Comparison of ENCODE assay signal across 31 cellular contexts in genomic region chr2:100889286-100889685, GRCh38.
"Had no signal": no experiment of that assay in that cellular context is flagged by ENCODE, and none has a peak within 500 bp of the region (broad histone marks: within the 10 kb centered on the region; RNA-seq: fewer than 3 reads in every experiment).

No MANE protein-coding gene starts in this region.

- H3K27me3 ChIP-seq: pancreas, testis, transverse colon, vagina had no signal

- H3K4me3 ChIP-seq: pancreas, prostate gland, spleen, testis, transverse colon, vagina had no signal

- H3K36me3 Mint-ChIP-seq: immature natural killer cell had no signal

- H3K9me3 Mint-ChIP-seq: activated CD4-positive, alpha-beta memory T cell treated with anti-CD3 and anti-CD28 coated beads, Interleukin-2, amount 10 ng/mL, durations not matched to agents 7 days and 5 days; activated CD4-positive, alpha-beta T cell treated with anti-CD3 and anti-CD28 coated beads, Interleukin-2, amount 10 ng/mL, durations not matched to agents 24 days and 14 days; activated T-cell treated with anti-CD3 and anti-CD28 coated beads, Interleukin-2, amount 50 U/mL, for 4 hours; activated T-helper 17 cell treated with anti-CD3 and anti-CD28 coated beads, Interleukin-2, amount 50 U/mL, for 72 hours; nephron; T-helper 2 cell treated with Interferon-gamma antibody and Interleukin-4, amounts not matched to agents 5 μg/mL and 100 μg/mL, for 36 hours had no signal

- FAIRE-seq: endometrium, kidney, pancreas had no signal

- H3K27me3 Mint-ChIP-seq: activated T-helper 17 cell treated with anti-CD3 and anti-CD28 coated beads, Interleukin-2, amount 50 U/mL, for 72 hours had no signal

- H3K36me3 ChIP-seq: pancreas, prostate gland, spleen, transverse colon, vagina had no signal

- H3K4me1 Mint-ChIP-seq: activated CD4-positive, alpha-beta memory T cell treated with anti-CD3 and anti-CD28 coated beads, Interleukin-2, amount 10 ng/mL, durations not matched to agents 7 days and 5 days; activated CD4-positive, alpha-beta T cell treated with anti-CD3 and anti-CD28 coated beads, Interleukin-2, amount 10 ng/mL, durations not matched to agents 24 days and 14 days; activated T-helper 17 cell treated with anti-CD3 and anti-CD28 coated beads, Interleukin-2, amount 50 U/mL, for 72 hours; immature natural killer cell had no signal

- DNase-seq: activated CD4-positive, alpha-beta memory T cell treated with anti-CD3 and anti-CD28 coated beads, Interleukin-2, amount 10 ng/mL, durations not matched to agents 7 days and 5 days; activated CD4-positive, alpha-beta T cell treated with anti-CD3 and anti-CD28 coated beads, Interleukin-2, amount 10 ng/mL, durations not matched to agents 24 days and 14 days; activated gamma-delta T cell treated with Interleukin-2 at 50 U/mL for 16 hours; activated naive CD4-positive, alpha-beta T cell treated with anti-CD3 and anti-CD28 coated beads, Interleukin-2, amount 50 U/mL, for 16 hours; activated T-cell treated with anti-CD3 and anti-CD28 coated beads, Interleukin-2, amount 50 U/mL, for 4 hours; amniotic stem cell; central memory CD4-positive, alpha-beta T cell; dermis blood vessel endothelial cell; effector CD8-positive, alpha-beta T cell; erythroblast; foreskin fibroblast; hippocampal formation; immature natural killer cell; kidney; left colon; mammary epithelial cell; pancreas; retina; spleen; stimulated activated CD4-positive, alpha-beta T cell treated with anti-CD3 and anti-CD28 coated beads, Interleukin-2, amount 100 ng/mL, for 48 hours; stimulated activated naive CD4-positive, alpha-beta T cell treated with Interleukin-2 at 50 U/mL for 16 hours; T-helper 1 cell; testis; transverse colon had no signal

- ATAC-seq: activated CD4-positive, CD25-positive, alpha-beta regulatory T cell treated with anti-CD3 and anti-CD28 coated beads, Interleukin-2, amount 50 U/mL, for 24 hours; activated T-cell treated with anti-CD3 and anti-CD28 coated beads, Interleukin-2, amount 50 U/mL, for 4 hours; activated T-helper 17 cell treated with anti-CD3 and anti-CD28 coated beads, Interleukin-2, amount 50 U/mL, for 72 hours; left colon; pancreas had no signal

- H3K4me3 Mint-ChIP-seq: activated CD4-positive, alpha-beta memory T cell treated with anti-CD3 and anti-CD28 coated beads, Interleukin-2, amount 10 ng/mL, durations not matched to agents 7 days and 5 days; activated CD4-positive, alpha-beta T cell treated with anti-CD3 and anti-CD28 coated beads, Interleukin-2, amount 10 ng/mL, durations not matched to agents 24 days and 14 days; activated T-cell treated with anti-CD3 and anti-CD28 coated beads, Interleukin-2, amount 50 U/mL, for 4 hours; activated T-helper 17 cell treated with anti-CD3 and anti-CD28 coated beads, Interleukin-2, amount 50 U/mL, for 72 hours; immature natural killer cell; nephron; T-helper 2 cell treated with Interferon-gamma antibody and Interleukin-4, amounts not matched to agents 5 μg/mL and 100 μg/mL, for 36 hours had no signal

- H3K27ac ChIP-seq: pancreas, prostate gland, spleen, testis, transverse colon, vagina had no signal

- H3K9me3 ChIP-seq: pancreas, prostate gland, spleen, testis, transverse colon, vagina had no signal

- H3K4me1 ChIP-seq: prostate gland, testis had no signal

- H3K27ac Mint-ChIP-seq: activated CD4-positive, alpha-beta memory T cell treated with anti-CD3 and anti-CD28 coated beads, Interleukin-2, amount 10 ng/mL, durations not matched to agents 7 days and 5 days; activated CD4-positive, alpha-beta T cell treated with anti-CD3 and anti-CD28 coated beads, Interleukin-2, amount 10 ng/mL, durations not matched to agents 24 days and 14 days; activated T-helper 17 cell treated with anti-CD3 and anti-CD28 coated beads, Interleukin-2, amount 50 U/mL, for 72 hours; immature natural killer cell; nephron; T-helper 2 cell treated with Interferon-gamma antibody and Interleukin-4, amounts not matched to agents 5 μg/mL and 100 μg/mL, for 36 hours had no signal
